Comparison of ENCODE assay signal across 1 cellular context in the genomic region with DNA sequence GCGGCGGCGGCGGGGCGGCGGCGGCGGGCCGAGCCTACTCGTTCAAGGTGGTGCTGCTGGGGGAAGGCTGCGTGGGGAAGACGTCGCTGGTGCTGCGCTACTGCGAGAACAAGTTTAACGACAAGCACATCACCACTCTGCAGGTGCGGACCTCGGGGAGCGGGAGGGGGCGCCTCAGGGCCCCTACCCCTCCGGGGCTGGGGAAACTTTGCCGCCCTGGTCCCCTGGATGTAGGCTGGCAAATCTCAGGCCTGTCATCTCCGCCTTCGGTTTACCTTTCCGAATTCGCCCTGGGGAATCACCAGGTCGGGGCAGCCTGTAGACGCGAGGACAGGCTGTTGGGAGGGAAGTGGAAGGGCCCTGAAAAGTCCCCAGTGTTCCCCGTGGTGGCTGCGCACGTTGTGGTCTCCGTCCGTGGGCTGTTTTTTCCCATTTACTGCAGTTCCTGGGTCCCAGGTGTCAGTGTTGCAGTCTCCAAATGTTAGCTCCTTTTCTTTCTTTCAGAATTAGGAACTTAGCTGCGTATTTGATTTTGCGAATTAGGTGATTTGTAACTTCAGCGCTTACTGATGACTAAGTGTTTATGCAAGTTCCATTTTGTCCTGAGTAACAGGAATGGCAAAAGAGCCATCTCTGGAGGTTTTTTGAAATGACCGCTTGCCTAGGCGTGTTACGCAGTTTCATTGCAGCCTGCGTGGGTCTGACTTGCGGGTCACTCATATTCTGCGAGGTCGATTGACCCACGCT.
TF ChIP-seq lines count a peak whose summit lies in the region.

No MANE protein-coding gene starts in this region.

TF ChIP-seq in K562, 482 proteins besides CTCF, POLR2A, EP300 and RAD21 (continued from another document and continues in another):
- TF ChIP-seq, protein P1, sequence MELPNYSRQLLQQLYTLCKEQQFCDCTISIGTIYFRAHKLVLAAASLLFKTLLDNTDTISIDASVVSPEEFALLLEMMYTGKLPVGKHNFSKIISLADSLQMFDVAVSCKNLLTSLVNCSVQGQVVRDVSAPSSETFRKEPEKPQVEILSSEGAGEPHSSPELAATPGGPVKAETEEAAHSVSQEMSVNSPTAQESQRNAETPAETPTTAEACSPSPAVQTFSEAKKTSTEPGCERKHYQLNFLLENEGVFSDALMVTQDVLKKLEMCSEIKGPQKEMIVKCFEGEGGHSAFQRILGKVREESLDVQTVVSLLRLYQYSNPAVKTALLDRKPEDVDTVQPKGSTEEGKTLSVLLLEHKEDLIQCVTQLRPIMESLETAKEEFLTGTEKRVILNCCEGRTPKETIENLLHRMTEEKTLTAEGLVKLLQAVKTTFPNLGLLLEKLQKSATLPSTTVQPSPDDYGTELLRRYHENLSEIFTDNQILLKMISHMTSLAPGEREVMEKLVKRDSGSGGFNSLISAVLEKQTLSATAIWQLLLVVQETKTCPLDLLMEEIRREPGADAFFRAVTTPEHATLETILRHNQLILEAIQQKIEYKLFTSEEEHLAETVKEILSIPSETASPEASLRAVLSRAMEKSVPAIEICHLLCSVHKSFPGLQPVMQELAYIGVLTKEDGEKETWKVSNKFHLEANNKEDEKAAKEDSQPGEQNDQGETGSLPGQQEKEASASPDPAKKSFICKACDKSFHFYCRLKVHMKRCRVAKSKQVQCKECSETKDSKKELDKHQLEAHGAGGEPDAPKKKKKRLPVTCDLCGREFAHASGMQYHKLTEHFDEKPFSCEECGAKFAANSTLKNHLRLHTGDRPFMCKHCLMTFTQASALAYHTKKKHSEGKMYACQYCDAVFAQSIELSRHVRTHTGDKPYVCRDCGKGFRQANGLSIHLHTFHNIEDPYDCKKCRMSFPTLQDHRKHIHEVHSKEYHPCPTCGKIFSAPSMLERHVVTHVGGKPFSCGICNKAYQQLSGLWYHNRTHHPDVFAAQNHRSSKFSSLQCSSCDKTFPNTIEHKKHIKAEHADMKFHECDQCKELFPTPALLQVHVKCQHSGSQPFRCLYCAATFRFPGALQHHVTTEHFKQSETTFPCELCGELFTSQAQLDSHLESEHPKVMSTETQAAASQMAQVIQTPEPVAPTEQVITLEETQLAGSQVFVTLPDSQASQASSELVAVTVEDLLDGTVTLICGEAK (IDR thresholded peaks at IDR 0.05), result peak; percentile 34; the same call in 1 of the 2 replicates
- TF ChIP-seq, protein P1 (CRISPR knock-in tag; IDR thresholded peaks at IDR 0.05), result no peak
- TF ChIP-seq MTA1 (IDR thresholded peaks at IDR 0.05; ENCODE audit: borderline replicate concordance), result 0 out of 2 replicates have a peak, but pooled peaks have one; percentile 43
- peak; percentile 63 for TF ChIP-seq MAFG (tag; conservative IDR thresholded peaks at IDR 0.05)
- TF ChIP-seq RBM34 (IDR thresholded peaks at IDR 0.05; ENCODE audit: borderline replicate concordance, insufficient read depth, low read length), result no peak
- 0 out of 2 replicates have a peak, but pooled peaks have one; percentile 30 for TF ChIP-seq KAT8 (IDR thresholded peaks at IDR 0.05; ENCODE audit: low read depth)
- TF ChIP-seq, protein P2, sequence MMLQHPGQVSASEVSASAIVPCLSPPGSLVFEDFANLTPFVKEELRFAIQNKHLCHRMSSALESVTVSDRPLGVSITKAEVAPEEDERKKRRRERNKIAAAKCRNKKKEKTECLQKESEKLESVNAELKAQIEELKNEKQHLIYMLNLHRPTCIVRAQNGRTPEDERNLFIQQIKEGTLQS (IDR thresholded peaks at IDR 0.05), result 0 out of 2 replicates have a peak, but pooled peaks have one; percentile 45
- TF ChIP-seq, protein P2 (CRISPR knock-in tag; conservative IDR thresholded peaks at IDR 0.05), result no peak
- TF ChIP-seq, protein P3, sequence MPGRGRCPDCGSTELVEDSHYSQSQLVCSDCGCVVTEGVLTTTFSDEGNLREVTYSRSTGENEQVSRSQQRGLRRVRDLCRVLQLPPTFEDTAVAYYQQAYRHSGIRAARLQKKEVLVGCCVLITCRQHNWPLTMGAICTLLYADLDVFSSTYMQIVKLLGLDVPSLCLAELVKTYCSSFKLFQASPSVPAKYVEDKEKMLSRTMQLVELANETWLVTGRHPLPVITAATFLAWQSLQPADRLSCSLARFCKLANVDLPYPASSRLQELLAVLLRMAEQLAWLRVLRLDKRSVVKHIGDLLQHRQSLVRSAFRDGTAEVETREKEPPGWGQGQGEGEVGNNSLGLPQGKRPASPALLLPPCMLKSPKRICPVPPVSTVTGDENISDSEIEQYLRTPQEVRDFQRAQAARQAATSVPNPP (IDR thresholded peaks at IDR 0.05; ENCODE audit: borderline replicate concordance, insufficient read depth, insufficient read length), result no peak
- TF ChIP-seq DDX20 (tag; IDR thresholded peaks at IDR 0.05; ENCODE audit: low read depth), result no peak
- TF ChIP-seq, protein P4, sequence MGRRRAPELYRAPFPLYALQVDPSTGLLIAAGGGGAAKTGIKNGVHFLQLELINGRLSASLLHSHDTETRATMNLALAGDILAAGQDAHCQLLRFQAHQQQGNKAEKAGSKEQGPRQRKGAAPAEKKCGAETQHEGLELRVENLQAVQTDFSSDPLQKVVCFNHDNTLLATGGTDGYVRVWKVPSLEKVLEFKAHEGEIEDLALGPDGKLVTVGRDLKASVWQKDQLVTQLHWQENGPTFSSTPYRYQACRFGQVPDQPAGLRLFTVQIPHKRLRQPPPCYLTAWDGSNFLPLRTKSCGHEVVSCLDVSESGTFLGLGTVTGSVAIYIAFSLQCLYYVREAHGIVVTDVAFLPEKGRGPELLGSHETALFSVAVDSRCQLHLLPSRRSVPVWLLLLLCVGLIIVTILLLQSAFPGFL (CRISPR knock-in tag; IDR thresholded peaks at IDR 0.05), result no peak
- TF ChIP-seq, protein P5, sequence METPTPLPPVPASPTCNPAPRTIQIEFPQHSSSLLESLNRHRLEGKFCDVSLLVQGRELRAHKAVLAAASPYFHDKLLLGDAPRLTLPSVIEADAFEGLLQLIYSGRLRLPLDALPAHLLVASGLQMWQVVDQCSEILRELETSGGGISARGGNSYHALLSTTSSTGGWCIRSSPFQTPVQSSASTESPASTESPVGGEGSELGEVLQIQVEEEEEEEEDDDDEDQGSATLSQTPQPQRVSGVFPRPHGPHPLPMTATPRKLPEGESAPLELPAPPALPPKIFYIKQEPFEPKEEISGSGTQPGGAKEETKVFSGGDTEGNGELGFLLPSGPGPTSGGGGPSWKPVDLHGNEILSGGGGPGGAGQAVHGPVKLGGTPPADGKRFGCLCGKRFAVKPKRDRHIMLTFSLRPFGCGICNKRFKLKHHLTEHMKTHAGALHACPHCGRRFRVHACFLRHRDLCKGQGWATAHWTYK (CRISPR knock-in tag; IDR thresholded peaks at IDR 0.05), result no peak
- TF ChIP-seq TEAD4 (IDR thresholded peaks at IDR 0.05; ENCODE audit: low read length), result peak; percentile 46; the same call in 1 of the 2 replicates
- no peak for TF ChIP-seq TEAD4 (CRISPR knock-in tag; IDR thresholded peaks at IDR 0.05; ENCODE audit: borderline replicate concordance)
- peak; percentile 51; the same call in 1 of the 2 replicates for TF ChIP-seq BRD4 (IDR thresholded peaks at IDR 0.05)
- TF ChIP-seq GATAD2B (IDR thresholded peaks at IDR 0.05; ENCODE audit: borderline replicate concordance), result 0 out of 2 replicates have a peak, but pooled peaks have one; percentile 1
- no peak for TF ChIP-seq CBX1 (IDR thresholded peaks at IDR 0.05; ENCODE audit: low read depth)
- no peak for TF ChIP-seq ZNF239 (CRISPR knock-in tag; IDR thresholded peaks at IDR 0.05)
- peak; percentile 34; the same call in 1 of the 2 replicates for TF ChIP-seq POLR2G (IDR thresholded peaks at IDR 0.05; ENCODE audit: low read depth, low read length)
- TF ChIP-seq, protein P6, sequence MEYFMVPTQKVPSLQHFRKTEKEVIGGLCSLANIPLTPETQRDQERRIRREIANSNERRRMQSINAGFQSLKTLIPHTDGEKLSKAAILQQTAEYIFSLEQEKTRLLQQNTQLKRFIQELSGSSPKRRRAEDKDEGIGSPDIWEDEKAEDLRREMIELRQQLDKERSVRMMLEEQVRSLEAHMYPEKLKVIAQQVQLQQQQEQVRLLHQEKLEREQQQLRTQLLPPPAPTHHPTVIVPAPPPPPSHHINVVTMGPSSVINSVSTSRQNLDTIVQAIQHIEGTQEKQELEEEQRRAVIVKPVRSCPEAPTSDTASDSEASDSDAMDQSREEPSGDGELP (CRISPR knock-in tag; IDR thresholded peaks at IDR 0.05; ENCODE audit: borderline replicate concordance), result 0 out of 2 replicates have a peak, but pooled peaks have one; percentile 25
- TF ChIP-seq, protein P7, sequence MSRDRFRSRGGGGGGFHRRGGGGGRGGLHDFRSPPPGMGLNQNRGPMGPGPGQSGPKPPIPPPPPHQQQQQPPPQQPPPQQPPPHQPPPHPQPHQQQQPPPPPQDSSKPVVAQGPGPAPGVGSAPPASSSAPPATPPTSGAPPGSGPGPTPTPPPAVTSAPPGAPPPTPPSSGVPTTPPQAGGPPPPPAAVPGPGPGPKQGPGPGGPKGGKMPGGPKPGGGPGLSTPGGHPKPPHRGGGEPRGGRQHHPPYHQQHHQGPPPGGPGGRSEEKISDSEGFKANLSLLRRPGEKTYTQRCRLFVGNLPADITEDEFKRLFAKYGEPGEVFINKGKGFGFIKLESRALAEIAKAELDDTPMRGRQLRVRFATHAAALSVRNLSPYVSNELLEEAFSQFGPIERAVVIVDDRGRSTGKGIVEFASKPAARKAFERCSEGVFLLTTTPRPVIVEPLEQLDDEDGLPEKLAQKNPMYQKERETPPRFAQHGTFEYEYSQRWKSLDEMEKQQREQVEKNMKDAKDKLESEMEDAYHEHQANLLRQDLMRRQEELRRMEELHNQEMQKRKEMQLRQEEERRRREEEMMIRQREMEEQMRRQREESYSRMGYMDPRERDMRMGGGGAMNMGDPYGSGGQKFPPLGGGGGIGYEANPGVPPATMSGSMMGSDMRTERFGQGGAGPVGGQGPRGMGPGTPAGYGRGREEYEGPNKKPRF (IDR thresholded peaks at IDR 0.05; ENCODE audit: low read depth, low read length), result no peak
- no peak for TF ChIP-seq SRSF1 (IDR thresholded peaks at IDR 0.05; ENCODE audit: low read depth, low read length)
- TF ChIP-seq HDAC1 (IDR thresholded peaks at IDR 0.05), result peak in 1 of 2 experiments; percentile 49; a peak in 2 of 4 replicates
- TF ChIP-seq, protein P8, sequence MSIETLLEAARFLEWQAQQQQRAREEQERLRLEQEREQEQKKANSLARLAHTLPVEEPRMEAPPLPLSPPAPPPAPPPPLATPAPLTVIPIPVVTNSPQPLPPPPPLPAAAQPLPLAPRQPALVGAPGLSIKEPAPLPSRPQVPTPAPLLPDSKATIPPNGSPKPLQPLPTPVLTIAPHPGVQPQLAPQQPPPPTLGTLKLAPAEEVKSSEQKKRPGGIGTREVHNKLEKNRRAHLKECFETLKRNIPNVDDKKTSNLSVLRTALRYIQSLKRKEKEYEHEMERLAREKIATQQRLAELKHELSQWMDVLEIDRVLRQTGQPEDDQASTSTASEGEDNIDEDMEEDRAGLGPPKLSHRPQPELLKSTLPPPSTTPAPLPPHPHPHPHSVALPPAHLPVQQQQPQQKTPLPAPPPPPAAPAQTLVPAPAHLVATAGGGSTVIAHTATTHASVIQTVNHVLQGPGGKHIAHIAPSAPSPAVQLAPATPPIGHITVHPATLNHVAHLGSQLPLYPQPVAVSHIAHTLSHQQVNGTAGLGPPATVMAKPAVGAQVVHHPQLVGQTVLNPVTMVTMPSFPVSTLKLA (conservative IDR thresholded peaks at IDR 0.05), result peak; percentile 11 to 16; a peak in 2 of 4 replicates
- peak; percentile 82; the same call in 1 of the 2 replicates for TF ChIP-seq ZBTB7A (IDR thresholded peaks at IDR 0.05; ENCODE audit: borderline replicate concordance, control insufficient read depth, low read depth, low read length)
- no peak for TF ChIP-seq STAT5A (IDR thresholded peaks at IDR 0.05; ENCODE audit: borderline replicate concordance, low read length)
- no peak for TF ChIP-seq ZC3H11A (IDR thresholded peaks at IDR 0.05; ENCODE audit: low read depth, low read length)
- TF ChIP-seq NRF1 (conservative IDR thresholded peaks at IDR 0.05 in 1 of 2, IDR thresholded peaks at IDR 0.05 in 1 of 2), result peak; percentile 31 to 52; a peak in 3 of 4 replicates
- no peak for TF ChIP-seq ZNF197 (CRISPR knock-in tag; IDR thresholded peaks at IDR 0.05; ENCODE audit: low read depth)
- TF ChIP-seq ZC3H4 (CRISPR knock-in tag; IDR thresholded peaks at IDR 0.05; ENCODE audit: borderline replicate concordance), result no peak
- TF ChIP-seq NR4A1 (CRISPR knock-in tag; IDR thresholded peaks at IDR 0.05), result no peak
- TF ChIP-seq NR4A1 (tag; IDR thresholded peaks at IDR 0.05), result no peak
- TF ChIP-seq, protein P9, sequence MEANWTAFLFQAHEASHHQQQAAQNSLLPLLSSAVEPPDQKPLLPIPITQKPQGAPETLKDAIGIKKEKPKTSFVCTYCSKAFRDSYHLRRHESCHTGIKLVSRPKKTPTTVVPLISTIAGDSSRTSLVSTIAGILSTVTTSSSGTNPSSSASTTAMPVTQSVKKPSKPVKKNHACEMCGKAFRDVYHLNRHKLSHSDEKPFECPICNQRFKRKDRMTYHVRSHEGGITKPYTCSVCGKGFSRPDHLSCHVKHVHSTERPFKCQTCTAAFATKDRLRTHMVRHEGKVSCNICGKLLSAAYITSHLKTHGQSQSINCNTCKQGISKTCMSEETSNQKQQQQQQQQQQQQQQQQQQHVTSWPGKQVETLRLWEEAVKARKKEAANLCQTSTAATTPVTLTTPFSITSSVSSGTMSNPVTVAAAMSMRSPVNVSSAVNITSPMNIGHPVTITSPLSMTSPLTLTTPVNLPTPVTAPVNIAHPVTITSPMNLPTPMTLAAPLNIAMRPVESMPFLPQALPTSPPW (CRISPR knock-in tag; IDR thresholded peaks at IDR 0.05), result no peak; the same call in 1 of the 2 replicates
- TF ChIP-seq HIVEP1 (CRISPR knock-in tag; IDR thresholded peaks at IDR 0.05), result no peak
